2 cellular contexts compared by ENCODE assay signal in the genomic region with DNA sequence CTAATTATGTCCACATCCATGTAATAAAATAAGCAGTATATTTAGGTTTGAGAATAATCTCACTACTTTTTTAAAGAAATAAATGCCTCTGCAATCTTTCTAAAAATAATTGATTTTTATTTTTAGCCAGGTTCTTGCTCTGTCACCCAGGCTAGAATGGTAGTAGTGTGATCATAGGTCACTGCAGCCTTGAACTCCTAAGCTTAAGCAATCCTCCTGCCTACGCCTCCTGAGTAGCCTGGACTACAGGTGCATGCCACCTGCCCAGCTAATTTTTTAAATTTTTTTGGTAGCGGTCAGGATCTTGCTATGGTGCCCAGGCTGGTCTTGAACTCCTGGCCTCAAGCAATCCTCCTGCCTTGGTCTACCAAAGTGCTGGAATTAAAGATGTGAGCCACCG.
A peak's percentile ranks its signal among the peaks of the same experiment; 100 is the strongest.
TF ChIP-seq lines count a peak whose summit lies in the region.

No MANE protein-coding gene starts in this region.

TF ChIP-seq in liver, 16 proteins besides CTCF, POLR2A, EP300 and RAD21 (continued from another document):
- TF ChIP-seq, protein P1, sequence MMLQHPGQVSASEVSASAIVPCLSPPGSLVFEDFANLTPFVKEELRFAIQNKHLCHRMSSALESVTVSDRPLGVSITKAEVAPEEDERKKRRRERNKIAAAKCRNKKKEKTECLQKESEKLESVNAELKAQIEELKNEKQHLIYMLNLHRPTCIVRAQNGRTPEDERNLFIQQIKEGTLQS (IDR thresholded peaks at IDR 0.05) = no peak
- TF ChIP-seq, protein P2, sequence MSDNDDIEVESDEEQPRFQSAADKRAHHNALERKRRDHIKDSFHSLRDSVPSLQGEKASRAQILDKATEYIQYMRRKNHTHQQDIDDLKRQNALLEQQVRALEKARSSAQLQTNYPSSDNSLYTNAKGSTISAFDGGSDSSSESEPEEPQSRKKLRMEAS (IDR thresholded peaks at IDR 0.05) = no peak
- TF ChIP-seq RXRA (IDR thresholded peaks at IDR 0.05) (peak; percentile 52 to 59), GABPA (IDR thresholded peaks at IDR 0.05 in 1 of 2, conservative IDR thresholded peaks at IDR 0.05 in 1 of 2) (no peak), JUND (IDR thresholded peaks at IDR 0.05) (no peak), TAF1 (conservative IDR thresholded peaks at IDR 0.05) (no peak), HNF4G (IDR thresholded peaks at IDR 0.05) (no peak), NR2F2 (IDR thresholded peaks at IDR 0.05) (peak; percentile 42), FOXA2 (IDR thresholded peaks at IDR 0.05) (no peak), SP1 (IDR thresholded peaks at IDR 0.05) (no peak)
- TF ChIP-seq, protein P3, sequence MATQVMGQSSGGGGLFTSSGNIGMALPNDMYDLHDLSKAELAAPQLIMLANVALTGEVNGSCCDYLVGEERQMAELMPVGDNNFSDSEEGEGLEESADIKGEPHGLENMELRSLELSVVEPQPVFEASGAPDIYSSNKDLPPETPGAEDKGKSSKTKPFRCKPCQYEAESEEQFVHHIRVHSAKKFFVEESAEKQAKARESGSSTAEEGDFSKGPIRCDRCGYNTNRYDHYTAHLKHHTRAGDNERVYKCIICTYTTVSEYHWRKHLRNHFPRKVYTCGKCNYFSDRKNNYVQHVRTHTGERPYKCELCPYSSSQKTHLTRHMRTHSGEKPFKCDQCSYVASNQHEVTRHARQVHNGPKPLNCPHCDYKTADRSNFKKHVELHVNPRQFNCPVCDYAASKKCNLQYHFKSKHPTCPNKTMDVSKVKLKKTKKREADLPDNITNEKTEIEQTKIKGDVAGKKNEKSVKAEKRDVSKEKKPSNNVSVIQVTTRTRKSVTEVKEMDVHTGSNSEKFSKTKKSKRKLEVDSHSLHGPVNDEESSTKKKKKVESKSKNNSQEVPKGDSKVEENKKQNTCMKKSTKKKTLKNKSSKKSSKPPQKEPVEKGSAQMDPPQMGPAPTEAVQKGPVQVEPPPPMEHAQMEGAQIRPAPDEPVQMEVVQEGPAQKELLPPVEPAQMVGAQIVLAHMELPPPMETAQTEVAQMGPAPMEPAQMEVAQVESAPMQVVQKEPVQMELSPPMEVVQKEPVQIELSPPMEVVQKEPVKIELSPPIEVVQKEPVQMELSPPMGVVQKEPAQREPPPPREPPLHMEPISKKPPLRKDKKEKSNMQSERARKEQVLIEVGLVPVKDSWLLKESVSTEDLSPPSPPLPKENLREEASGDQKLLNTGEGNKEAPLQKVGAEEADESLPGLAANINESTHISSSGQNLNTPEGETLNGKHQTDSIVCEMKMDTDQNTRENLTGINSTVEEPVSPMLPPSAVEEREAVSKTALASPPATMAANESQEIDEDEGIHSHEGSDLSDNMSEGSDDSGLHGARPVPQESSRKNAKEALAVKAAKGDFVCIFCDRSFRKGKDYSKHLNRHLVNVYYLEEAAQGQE (IDR thresholded peaks at IDR 0.05) = peak; percentile 28

TF ChIP-seq in HepG2, 621 proteins besides CTCF, POLR2A, EP300 and RAD21 (continued from another document):
- TF ChIP-seq, protein P4, sequence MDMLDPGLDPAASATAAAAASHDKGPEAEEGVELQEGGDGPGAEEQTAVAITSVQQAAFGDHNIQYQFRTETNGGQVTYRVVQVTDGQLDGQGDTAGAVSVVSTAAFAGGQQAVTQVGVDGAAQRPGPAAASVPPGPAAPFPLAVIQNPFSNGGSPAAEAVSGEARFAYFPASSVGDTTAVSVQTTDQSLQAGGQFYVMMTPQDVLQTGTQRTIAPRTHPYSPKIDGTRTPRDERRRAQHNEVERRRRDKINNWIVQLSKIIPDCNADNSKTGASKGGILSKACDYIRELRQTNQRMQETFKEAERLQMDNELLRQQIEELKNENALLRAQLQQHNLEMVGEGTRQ (IDR thresholded peaks at IDR 0.05; ENCODE audit: low read depth, low read length) = no peak
- TF ChIP-seq, protein P4 (CRISPR knock-in tag; IDR thresholded peaks at IDR 0.05; ENCODE audit: borderline replicate concordance) = no peak
- TF ChIP-seq PAF1 (CRISPR knock-in tag; IDR thresholded peaks at IDR 0.05) = no peak
